ENCODE assay signal across 13 cellular contexts in genomic region chr19:7978196-7978825, GRCh38. TPM values are rescaled to one million over a fixed set of nuclear protein-coding genes. Genes with fewer than 3 reads are reported as not detected.
"Had no signal": no experiment of that assay in that cellular context is flagged by ENCODE, and none has a peak within 500 bp of the region (broad histone marks: within the 10 kb centered on the region; RNA-seq: fewer than 3 reads in every experiment).

No MANE protein-coding gene starts in this region.

- H3K4me1 ChIP-seq: pancreas, uterus had no signal

- H3K4me3 ChIP-seq: left ventricle myocardium inferior, pancreas, skin epidermis, thyroid gland, uterus had no signal

- ATAC-seq: pancreas, T-helper 17 cell had no signal

- H3K9me3 ChIP-seq: left ventricle myocardium inferior, pancreas, thyroid gland, uterus had no signal

- H3K27ac ChIP-seq: brain microvascular endothelial cell, left ventricle myocardium inferior, pancreas, skin epidermis, thyroid gland, uterus had no signal

- H3K27me3 ChIP-seq: brain microvascular endothelial cell, pancreas, thyroid gland, uterus had no signal

- DNase-seq: activated CD4-positive, alpha-beta T cell treated with anti-CD3 and anti-CD28 coated beads, Interleukin-2, amount 50 U/mL, for 1 hour; activated CD4-positive, CD25-positive, alpha-beta regulatory T cell; activated effector memory CD4-positive, alpha-beta T cell treated with anti-CD3 and anti-CD28 coated beads, Interleukin-2, amount 50 U/mL, for 16 hours; activated T-cell treated with anti-CD3 and anti-CD28 coated beads, Interleukin-2, amount 50 U/mL, for 24 hours; brain microvascular endothelial cell; endodermal cell; left ventricle myocardium inferior; retina; T-helper 17 cell; uterus had no signal

- H3K36me3 ChIP-seq: uterus had no signal

RNA-seq across cellular contexts. Expression of gene CTXN1, which starts 52.4 kb away (rescaled TPM):
- total RNA-seq: T-helper 17 cell had no signal
